Comparison of ENCODE assay signal across 19 cellular contexts in the genomic region with DNA sequence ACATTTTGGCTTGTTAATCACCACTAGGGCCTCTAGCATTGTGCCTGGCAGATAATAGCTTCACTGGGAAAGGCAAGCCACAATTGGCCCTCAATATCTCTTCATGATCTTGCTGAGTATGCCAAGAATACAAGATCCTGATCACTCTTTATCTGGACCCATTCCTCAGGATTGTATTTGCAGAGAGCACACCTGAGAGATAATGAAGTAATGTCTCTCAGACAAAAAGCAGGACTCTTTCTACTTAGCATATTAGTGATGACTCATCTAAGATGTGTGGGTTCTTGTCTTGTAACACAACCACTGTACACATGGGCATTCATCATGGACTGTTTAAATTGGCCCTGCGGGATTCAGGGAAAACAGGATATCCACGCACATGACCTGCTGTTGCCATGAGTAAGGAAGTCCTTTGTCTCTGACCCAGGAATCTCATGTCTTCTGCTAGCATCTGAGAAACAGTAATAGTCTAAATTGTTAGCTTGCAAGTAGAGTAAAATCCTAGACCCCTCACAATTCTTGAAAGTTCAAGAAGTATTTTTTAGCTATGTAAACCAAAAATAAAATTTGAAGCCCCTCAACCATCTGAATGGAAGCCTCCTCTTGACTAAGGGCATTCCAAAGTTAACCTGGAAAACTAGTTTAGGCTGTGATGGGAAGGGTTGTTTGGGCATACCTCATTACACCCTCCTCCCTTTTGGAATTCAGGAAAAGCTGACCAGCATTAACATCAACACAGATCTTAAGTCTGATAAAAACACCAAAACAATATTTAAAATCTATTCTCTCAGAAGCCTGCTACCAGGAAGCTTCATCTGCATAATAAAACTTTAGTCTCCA.
"Had no signal": no experiment of that assay in that cellular context is flagged by ENCODE, and none has a peak within 500 bp of the region (broad histone marks: within the 10 kb centered on the region; RNA-seq: fewer than 3 reads in every experiment).

No MANE protein-coding gene starts in this region.

- H3K4me3 Mint-ChIP-seq: activated CD4-positive, alpha-beta T cell treated with anti-CD3 and anti-CD28 coated beads, Interleukin-2, amount 10 ng/mL, durations not matched to agents 24 days and 14 days; activated CD8-positive, alpha-beta T cell treated with anti-CD3 and anti-CD28 coated beads for 36 hours; activated naive CD8-positive, alpha-beta T cell treated with anti-CD3 and anti-CD28 coated beads, Interleukin-2, amount 10 ng/mL, durations not matched to agents 7 days and 5 days; activated T-helper 17 cell treated with anti-CD3 and anti-CD28 coated beads, Interleukin-2, amount 50 U/mL, for 72 hours; brain; central memory CD8-positive, alpha-beta T cell; neural crest cell had no signal

- H3K27ac Mint-ChIP-seq: activated CD4-positive, alpha-beta T cell treated with anti-CD3 and anti-CD28 coated beads, Interleukin-2, amount 10 ng/mL, durations not matched to agents 24 days and 14 days; activated CD8-positive, alpha-beta T cell treated with anti-CD3 and anti-CD28 coated beads for 36 hours; activated naive CD8-positive, alpha-beta T cell treated with anti-CD3 and anti-CD28 coated beads, Interleukin-2, amount 10 ng/mL, durations not matched to agents 7 days and 5 days; activated T-helper 17 cell treated with anti-CD3 and anti-CD28 coated beads, Interleukin-2, amount 50 U/mL, for 72 hours; brain had no signal

- H2AFZ ChIP-seq: hepatocyte had no signal

- H3K9me3 Mint-ChIP-seq: activated CD8-positive, alpha-beta T cell treated with anti-CD3 and anti-CD28 coated beads for 36 hours; activated T-helper 17 cell treated with anti-CD3 and anti-CD28 coated beads, Interleukin-2, amount 50 U/mL, for 72 hours; central memory CD8-positive, alpha-beta T cell had no signal

- H3K27me3 ChIP-seq: colonic mucosa, hepatocyte, thyroid gland had no signal

- H3K4me3 ChIP-seq: colonic mucosa, hepatocyte, lung, spleen, thyroid gland had no signal

- H3K4me2 ChIP-seq: hepatocyte had no signal

- H3K27me3 Mint-ChIP-seq: brain had no signal

- H3K36me3 ChIP-seq: colonic mucosa, spleen, thyroid gland had no signal

- H3K9me3 ChIP-seq: colonic mucosa, thyroid gland had no signal

- H3K4me1 ChIP-seq: colonic mucosa, spleen, thyroid gland had no signal

- H3K27ac ChIP-seq: colonic mucosa, hepatocyte, spleen, thyroid gland had no signal

- H3K4me1 Mint-ChIP-seq: activated CD4-positive, alpha-beta T cell treated with anti-CD3 and anti-CD28 coated beads, Interleukin-2, amount 10 ng/mL, durations not matched to agents 24 days and 14 days; activated naive CD8-positive, alpha-beta T cell treated with anti-CD3 and anti-CD28 coated beads, Interleukin-2, amount 10 ng/mL, durations not matched to agents 7 days and 5 days; activated T-helper 17 cell treated with anti-CD3 and anti-CD28 coated beads, Interleukin-2, amount 50 U/mL, for 72 hours; brain; central memory CD8-positive, alpha-beta T cell; neural crest cell had no signal

- H3K36me3 Mint-ChIP-seq: brain had no signal

- H3K79me2 ChIP-seq: hepatocyte had no signal

- DNase-seq: activated CD4-positive, alpha-beta T cell treated with anti-CD3 and anti-CD28 coated beads, Interleukin-2, amount 10 ng/mL, durations not matched to agents 24 days and 14 days; activated CD8-positive, alpha-beta T cell treated with anti-CD3 and anti-CD28 coated beads for 36 hours; activated naive CD4-positive, alpha-beta T cell; activated naive CD8-positive, alpha-beta T cell treated with anti-CD3 and anti-CD28 coated beads, Interleukin-2, amount 10 ng/mL, durations not matched to agents 7 days and 5 days; activated T-cell treated with anti-CD3 and anti-CD28 coated beads, Interleukin-2, amount 50 U/mL, for 1 hour; colonic mucosa; left colon; retina; spleen; stimulated activated naive CD4-positive, alpha-beta T cell; T-helper 1 cell; T-helper 9 cell; thyroid gland had no signal
